In the genomic region with DNA sequence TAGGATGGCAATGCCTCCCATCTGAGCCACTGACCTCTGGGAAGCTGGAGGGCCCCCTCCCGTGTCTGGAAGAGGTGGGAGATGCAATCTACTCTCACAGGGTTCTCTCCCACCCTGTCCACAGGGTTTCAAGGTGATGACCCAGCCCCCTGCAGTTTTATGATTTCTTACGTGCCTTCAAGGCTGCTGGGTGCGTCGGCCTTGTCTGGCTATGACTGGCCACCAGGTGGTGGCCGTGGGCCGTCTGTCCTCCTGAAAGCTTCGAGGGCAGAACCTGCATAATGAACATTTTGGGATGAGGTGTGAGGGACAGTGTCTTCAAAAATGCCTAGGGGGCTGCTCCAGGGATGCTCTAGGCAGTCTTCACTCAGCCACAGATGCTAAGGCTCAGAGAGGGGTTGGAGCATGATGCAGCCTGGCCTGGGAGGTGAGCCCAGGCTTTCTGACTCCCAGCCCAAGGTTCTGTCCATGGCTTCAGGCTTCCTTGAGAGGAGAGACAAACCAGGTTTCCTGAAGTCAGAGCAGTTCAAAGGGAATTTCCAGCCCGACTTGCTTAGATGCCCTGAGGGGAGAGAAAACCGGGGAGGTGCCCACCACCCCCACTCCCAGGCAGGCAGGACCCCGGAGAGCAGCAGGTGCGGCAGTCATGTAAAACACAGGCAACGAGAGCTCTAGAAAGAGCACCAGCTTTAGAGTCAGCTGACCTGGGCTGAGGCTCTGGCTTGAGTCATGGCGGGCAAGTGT, we compare ENCODE assay signal across 8 cellular contexts. TPM values are rescaled to one million over a fixed set of nuclear protein-coding genes. Genes with fewer than 3 reads are reported as not detected.
A peak's percentile ranks its signal among the peaks of the same experiment; 100 is the strongest.
DNase-seq lines count a peak whose midpoint lies in the region; ATAC-seq, FAIRE-seq and TF ChIP-seq lines count a peak whose summit lies in the region.

No MANE protein-coding gene starts in this region.

- H3K36me3 Mint-ChIP-seq in GM23338 (ENCODE audit: low read depth): no peaks in the 10 kb centered on the region

- no peaks in the 10 kb centered on the region for H3K9me3 Mint-ChIP-seq in GM23338

- in situ Hi-C loops in SK-MEL-5 (cut with HindIII; ENCODE audit: low pct_unique_long_range_greater_than_20kb, low sequenced_read_pairs): no loop called here

- H3K27ac Mint-ChIP-seq in GM23338: no peak overlapping the region

- H3K4me3 Mint-ChIP-seq in GM23338: no peak overlapping the region

- peaks cover 18% of the 10 kb centered on the region for H3K4me1 Mint-ChIP-seq in GM23338

- H3K9ac ChIP-seq in fibroblast of lung (ENCODE audit: insufficient read depth, low read length): no peak overlapping the region

- no peaks in the 10 kb centered on the region for H3K9me2 ChIP-seq in GM23338 (ENCODE audit: insufficient read depth)

- H3K27me3 ChIP-seq in GM23338 (ENCODE audit: insufficient read depth) (no peaks in the 10 kb centered on the region), fibroblast of lung (ENCODE audit: control insufficient read depth, insufficient read depth, low read length) (no peaks in the 10 kb centered on the region), pancreas (no peaks in the 10 kb centered on the region)

- H3K9me3 ChIP-seq in fibroblast of lung (ENCODE audit: control insufficient read depth, insufficient read depth, low read depth, low read length) (no peaks in the 10 kb centered on the region), pancreas (no peaks in the 10 kb centered on the region)

- H3K27me3 Mint-ChIP-seq in GM23338 (ENCODE audit: insufficient read depth, low read depth, poor library complexity): peaks cover 9% of the 10 kb centered on the region

- no peak overlapping the region for H3K4me2 ChIP-seq in GM23338
- H3K4me2 ChIP-seq in fibroblast of lung (ENCODE audit: extremely low read depth, insufficient read depth, low read length): no peak overlapping the region

- WGBS in pancreas, 2 donors: 26 to 34% methylated on average over 13 of the region's 13 CpGs

- H3K4me3 ChIP-seq in GM23338: no peak overlapping the region
- H3K4me3 ChIP-seq in fibroblast of lung (replicated peaks in 1 of 4; ENCODE audit: control extremely low read depth in 1 of 4, insufficient read depth in 1 of 4, low read depth in 3 of 4, low read length in 4 of 4): no peak overlapping the region
- H3K4me3 ChIP-seq in pancreas: no peak overlapping the region

- no peaks in the 10 kb centered on the region for H3F3A ChIP-seq in GM23338 (replicated peaks; ENCODE audit: low read depth)

- H3K79me2 ChIP-seq in GM23338 (replicated peaks; ENCODE audit: insufficient read depth) (no peaks in the 10 kb centered on the region), fibroblast of lung (ENCODE audit: control insufficient read depth, insufficient read depth, low read length) (no peaks in the 10 kb centered on the region)

- H2AFZ ChIP-seq in GM23338 (no peak overlapping the region), fibroblast of lung (ENCODE audit: low read length) (no peak overlapping the region)

- peaks cover 6% of the 10 kb centered on the region; the same call in 1 of the 2 replicates for H3K4me1 ChIP-seq in GM23338 (ENCODE audit: insufficient read depth)
- no peaks in the 10 kb centered on the region for H3K4me1 ChIP-seq in fibroblast of lung (ENCODE audit: control insufficient read depth, extremely low read depth, insufficient read depth, low read length)
- H3K4me1 ChIP-seq in pancreas: peaks cover 0 to 10% (median 2%) of the 10 kb centered on the region in 3 donors

- intact Hi-C loops in pancreas (cut with DNase I): loop anchor here in 2 of 3 donors (5.0 kb wide), 2 partner anchors 175 to 180 kb away; no protein-coding TSS in a partner anchor

- H3K27ac ChIP-seq in GM23338 (ENCODE audit: low read depth) (no peak overlapping the region), fibroblast of lung (ENCODE audit: insufficient read depth, low read length) (no peak overlapping the region), pancreas (no peak overlapping the region)

- no peaks in the 10 kb centered on the region for H3K36me3 ChIP-seq in GM23338 (ENCODE audit: insufficient read depth)
- H3K36me3 ChIP-seq in fibroblast of lung (ENCODE audit: control insufficient read depth, insufficient read depth, low read length): no peaks in the 10 kb centered on the region
- H3K36me3 ChIP-seq in pancreas: no peaks in the 10 kb centered on the region

- TF ChIP-seq CTCF in GM23338 (conservative IDR thresholded peaks at IDR 0.05; ENCODE audit: low read depth in 2 of 2) (peak; percentile 84 to 88), fibroblast of lung (conservative IDR thresholded peaks at IDR 0.05 in 1 of 2, IDR thresholded peaks at IDR 0.05 in 1 of 2; ENCODE audit: low read depth in 1 of 2, low read length in 2 of 2) (peak; percentile 83 to 85), pancreas (IDR thresholded peaks at IDR 0.05) (peak; percentile 29 to 69 (median 62))

- ATAC-seq in GM23338 (peak; percentile 63), pancreas (peak; percentile 49 to 75 (median 70)), GM21786 (IDR thresholded peaks at IDR 0.05; ENCODE audit: unreplicated experiment) (no peak), HG02884 (IDR thresholded peaks at IDR 0.05; ENCODE audit: unreplicated experiment) (no peak)

- no peak for FAIRE-seq in pancreas (lab: Jason Lieb, UNC)

- peak; percentile 36 for DNase-seq in DMS114 treated with DMSO at 0.1 percent for 48 hours (lab: John Stamatoyannopoulos, UW; ENCODE audit: unreplicated experiment)
- DNase-seq in GM23338 (ENCODE audit: low spot score): peak; percentile 76
- DNase-seq in SK-MEL-5 (ENCODE audit: low read depth, low spot score): peak; percentile 60
- DNase-seq in fibroblast of lung (ENCODE audit: low read depth in 2 of 2): peak; percentile 36 to 57
- peak in 4 of 6 donors; percentile 27 to 80 (median 54) for DNase-seq in pancreas
- DNase-seq in NCI-H2029 (lab: John Stamatoyannopoulos, UW): no peak

- H4K20me1 ChIP-seq in GM23338 (replicated peaks; ENCODE audit: insufficient read depth) (no peaks in the 10 kb centered on the region), fibroblast of lung (ENCODE audit: control insufficient read depth, extremely low read depth, insufficient read depth, low read length) (no peaks in the 10 kb centered on the region)

TF ChIP-seq in GM23338, 12 proteins besides CTCF, POLR2A, EP300 and RAD21 (continues in another document):
- no peak for TF ChIP-seq JUNB (IDR thresholded peaks at IDR 0.05; ENCODE audit: unreplicated experiment)

RNA-seq across cellular contexts. Expression of gene ISG20, which starts 18.7 kb away (rescaled TPM):
- total RNA-seq in GM23338 (2014; rRNA removed; shearing (Covaris generic)): 1.1 and 3.7 TPM in 2 replicates
- polyA plus RNA-seq in GM23338 (2016; fragmentation: Nextera tagmentation; extraction: Ambion mirVana) (3.2 and 4.9 TPM in 2 replicates), fibroblast of lung (2.2 TPM in 2 replicates), pancreas (10 to 100 TPM in 1 of 2 donors, 1 to 10 TPM in 1; 8.4 to 11.0 TPM)
- total RNA-seq in SK-MEL-5 (2014; rRNA removed; shearing (Covaris generic)): 121 and 125 TPM in 2 replicates
- 47.3 and 58.4 TPM in 2 replicates for polyA plus RNA-seq in SK-MEL-5 (2015; cell fraction: cytosol; rRNA removed)
- 21.1 and 28.7 TPM in 2 replicates for polyA plus RNA-seq in SK-MEL-5 (2015; cell fraction: nucleus; rRNA removed)
- total RNA-seq in fibroblast of lung (3.0 and 3.1 TPM in 2 replicates), pancreas (10 to 100 TPM in 1 of 6 donors, 1 to 10 TPM in 5; 3.0 to 14.2 (median 5.7) TPM)
- 2.8 and 4.0 TPM in 2 replicates for polyA plus RNA-seq in fibroblast of lung (2012)
- polyA minus RNA-seq in fibroblast of lung (ENCODE audit: low replicate concordance): 0.52 and 11.0 TPM in 2 replicates

RNA-seq across cellular contexts. Expression of gene AEN, which starts 36.4 kb away (rescaled TPM):
- 218 and 220 TPM in 2 replicates for total RNA-seq in GM23338 (2014; rRNA removed; shearing (Covaris generic))
- polyA plus RNA-seq in GM23338 (2016; fragmentation: Nextera tagmentation; extraction: Ambion mirVana) (76.6 and 82.3 TPM in 2 replicates), fibroblast of lung (18.5 and 27.7 TPM in 2 replicates), pancreas (10 to 100 TPM in 1 of 2 donors, 1 to 10 TPM in 1; 8.9 to 12.8 TPM)
- 93.3 and 108 TPM in 2 replicates for total RNA-seq in SK-MEL-5 (2014; rRNA removed; shearing (Covaris generic))
- 77.2 and 86.8 TPM in 2 replicates for polyA plus RNA-seq in SK-MEL-5 (2015; cell fraction: cytosol; rRNA removed)
- polyA plus RNA-seq in SK-MEL-5 (2015; cell fraction: nucleus; rRNA removed): 134 TPM in 2 replicates
- total RNA-seq in fibroblast of lung (68.1 and 83.7 TPM in 2 replicates), pancreas (10 to 100 TPM; 10.8 to 26.8 (median 20.2) TPM)
- polyA plus RNA-seq in fibroblast of lung (2012): 17.7 and 30.2 TPM in 2 replicates
- 35.1 and 60.8 TPM in 2 replicates for polyA minus RNA-seq in fibroblast of lung (ENCODE audit: low replicate concordance)

Comparison
In these comparisons a context has a peak if more than half of its experiments do, and no peak if none do; other contexts are left out.
1. ATAC-seq: peak in GM23338 (single experiment) and pancreas (4 of 4); none in GM21786 (single experiment) and HG02884 (single experiment).
2. Peak in every context shown above with its lines, with median percentiles within 50 percentile points of each other: CTCF ChIP-seq.